In the genomic region with DNA sequence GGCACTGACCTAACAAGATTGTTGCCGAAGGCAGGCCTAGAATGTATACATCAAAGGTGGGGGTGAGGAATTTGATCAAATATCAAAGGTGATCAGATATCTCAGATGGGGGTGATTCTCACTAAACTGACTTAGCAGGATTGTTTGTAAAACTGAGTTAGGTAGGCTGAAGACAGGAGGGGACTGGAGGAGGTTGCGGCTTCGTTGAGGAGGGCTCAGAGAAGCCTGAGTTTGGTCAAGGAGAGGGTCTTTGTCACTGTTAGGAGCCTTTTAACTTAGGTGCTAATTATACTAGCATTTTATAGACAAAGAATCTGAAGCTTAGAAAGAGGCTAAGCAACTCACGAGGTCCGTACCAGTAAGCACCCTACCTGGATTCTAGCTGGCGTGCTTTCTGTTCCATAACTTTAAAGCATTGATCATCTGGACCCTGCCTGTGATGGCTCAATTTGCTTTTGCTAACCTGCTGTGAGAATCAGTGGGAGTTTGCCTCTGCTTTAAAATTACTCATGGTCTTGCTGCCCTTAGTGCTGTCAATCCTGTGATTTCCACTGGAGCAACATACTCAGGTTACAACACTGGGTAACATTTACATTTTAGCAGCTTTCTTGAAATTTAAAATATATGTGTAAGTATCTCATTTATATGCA, we compare ENCODE assay signal across 23 cellular contexts. TPM values are rescaled to one million over a fixed set of nuclear protein-coding genes. Genes with fewer than 3 reads are reported as not detected.
DNase-seq lines count a peak whose midpoint lies in the region; ATAC-seq and TF ChIP-seq lines count a peak whose summit lies in the region.
"Had no signal": no experiment of that assay in that cellular context is flagged by ENCODE, and none has a peak within 500 bp of the region (broad histone marks: within the 10 kb centered on the region; RNA-seq: fewer than 3 reads in every experiment).

No MANE protein-coding gene starts in this region.

- H3K4me2 ChIP-seq in SK-N-SH = no peak overlapping the region

- H3K9me3 ChIP-seq in SK-N-SH (no peaks in the 10 kb centered on the region), endodermal cell (ENCODE audit: control insufficient read depth, low read length) (no peaks in the 10 kb centered on the region), Peyer's patch (no peaks in the 10 kb centered on the region)
- H3K9me3 ChIP-seq: left lung, sigmoid colon, stomach, tibial nerve had no signal

- no peaks in the 10 kb centered on the region for H3K27me3 ChIP-seq in SK-N-SH (ENCODE audit: insufficient read depth)
- no peaks in the 10 kb centered on the region for H3K27me3 ChIP-seq in endodermal cell (ENCODE audit: control insufficient read depth, insufficient read depth, low read length, poor library complexity, severe bottlenecking)
- no peaks in the 10 kb centered on the region for H3K27me3 ChIP-seq in Peyer's patch
- H3K27me3 ChIP-seq: dorsolateral prefrontal cortex, left lung, sigmoid colon, stomach, tibial nerve had no signal

- H3K4me3 ChIP-seq in SK-N-SH (ENCODE audit: low read depth in 2 of 2, low read length in 1 of 2) (no peak overlapping the region), endodermal cell (ENCODE audit: low read length) (no peak overlapping the region), Peyer's patch (no peak overlapping the region)
- H3K4me3 ChIP-seq: dorsolateral prefrontal cortex, left lung, sigmoid colon, stomach, tibial nerve had no signal

- H3K27ac ChIP-seq in SK-N-SH (ENCODE audit: low read depth in 2 of 2, low read length in 1 of 2) (no peak overlapping the region), endodermal cell (ENCODE audit: low read depth, low read length) (no peak overlapping the region), Peyer's patch (no peak overlapping the region)
- H3K27ac ChIP-seq: dorsolateral prefrontal cortex, epithelial cell of prostate, left lung, sigmoid colon, stomach, tibial nerve had no signal

- H3F3A ChIP-seq in SK-N-SH (replicated peaks; ENCODE audit: insufficient read depth) = no peaks in the 10 kb centered on the region

- H3K36me3 ChIP-seq in SK-N-SH (replicated peaks in 1 of 2; ENCODE audit: control insufficient read depth in 1 of 2, insufficient read depth in 2 of 2, low read length in 1 of 2) (no peaks in the 10 kb centered on the region), endodermal cell (ENCODE audit: control insufficient read depth, insufficient read depth, low read length) (no peaks in the 10 kb centered on the region), Peyer's patch (no peaks in the 10 kb centered on the region)
- H3K36me3 ChIP-seq: left lung, sigmoid colon, stomach, tibial nerve had no signal

- DNase-seq in SK-N-SH (no peak), NCI-H2227 (lab: John Stamatoyannopoulos, UW; ENCODE audit: unreplicated experiment) (peak; percentile 24), endodermal cell (no peak), omental fat pad (ENCODE audit: low spot score) (no peak), Peyer's patch (no peak), NOMO-1 treated with DMSO at 0.1 percent for 48 hours (lab: John Stamatoyannopoulos, UW; ENCODE audit: unreplicated experiment) (no peak)
- DNase-seq in stimulated activated CD4-positive, alpha-beta T cell treated with anti-CD3 and anti-CD28 coated beads, Interleukin-4, amount 100 ng/mL, for 24 hours = no peak
- DNase-seq: activated CD4-positive, alpha-beta memory T cell treated with anti-CD3 and anti-CD28 coated beads, Interleukin-2, amount 10 ng/mL, durations not matched to agents 7 days and 5 days; activated naive CD8-positive, alpha-beta T cell treated with anti-CD3 and anti-CD28 coated beads for 36 hours; CD4-positive, alpha-beta memory T cell; dorsolateral prefrontal cortex; GDM1; KBM-7; left lung; NCI-H187; sigmoid colon; stomach; T-cell had no signal

- no peaks in the 10 kb centered on the region for H3K9me2 ChIP-seq in SK-N-SH

- no peak for TF ChIP-seq CTCF in SK-N-SH (IDR thresholded peaks at IDR 0.05)
- TF ChIP-seq CTCF in endodermal cell (conservative IDR thresholded peaks at IDR 0.05) = no peak
- TF ChIP-seq CTCF in omental fat pad (IDR thresholded peaks at IDR 0.05) = no peak
- no peak for TF ChIP-seq CTCF in Peyer's patch (IDR thresholded peaks at IDR 0.05)

- CTCF ChIA-PET in SK-N-SH (lab: Yijun Ruan, JAX) = interaction anchor here (0.8 kb wide), 1 partner anchor 14 kb away, joined by 3 read pairs; no protein-coding TSS in a partner anchor

- no peaks in the 10 kb centered on the region for H3K9me3 Mint-ChIP-seq in endodermal cell
- H3K9me3 Mint-ChIP-seq: activated CD4-positive, alpha-beta memory T cell treated with anti-CD3 and anti-CD28 coated beads, Interleukin-2, amount 10 ng/mL, durations not matched to agents 7 days and 5 days; activated naive CD8-positive, alpha-beta T cell treated with anti-CD3 and anti-CD28 coated beads for 36 hours; central memory CD8-positive, alpha-beta T cell; nephron; T-cell had no signal

- H3K27me3 Mint-ChIP-seq in endodermal cell (ENCODE audit: insufficient read depth) = no peaks in the 10 kb centered on the region
- H3K27me3 Mint-ChIP-seq: activated naive CD8-positive, alpha-beta T cell treated with anti-CD3 and anti-CD28 coated beads for 36 hours; central memory CD8-positive, alpha-beta T cell had no signal

- POLR2A ChIA-PET in SK-N-SH (lab: Yijun Ruan, JAX) = no interaction called here

- H2AFZ ChIP-seq in SK-N-SH (ENCODE audit: low read depth) = no peak overlapping the region

- 97% methylated on average over 6 of the region's 6 CpGs for WGBS in SK-N-SH (ENCODE audit: low lambda C conversion rate)
- 40 to 41% methylated on average over 4 to 6 of the region's 6 CpGs for WGBS in endodermal cell (ENCODE audit: insufficient coverage in 1 of 2, insufficient read length in 1 of 2), 2 experiments

- no peak for TF ChIP-seq EP300 in SK-N-SH (IDR thresholded peaks at IDR 0.05; ENCODE audit: borderline replicate concordance in 1 of 2, low read depth in 1 of 2, low read length in 1 of 2)

- H3K4me1 ChIP-seq in SK-N-SH (ENCODE audit: control insufficient read depth in 1 of 2, insufficient read depth in 2 of 2, low read depth in 1 of 2, low read length in 1 of 2) (peaks cover 0 to 5% of the 10 kb centered on the region in 2 experiments; a peak in 1 of 4 replicates), endodermal cell (ENCODE audit: control insufficient read depth, insufficient read depth, low read length) (peaks cover 16% of the 10 kb centered on the region), Peyer's patch (no peaks in the 10 kb centered on the region)

- H3K9ac ChIP-seq in SK-N-SH (no peak overlapping the region), endodermal cell (ENCODE audit: extremely low read depth, low read length, poor library complexity, severe bottlenecking) (no peak overlapping the region)

- H3K36me3 Mint-ChIP-seq in endodermal cell (ENCODE audit: low read depth) = no peaks in the 10 kb centered on the region
- H3K36me3 Mint-ChIP-seq: activated naive CD8-positive, alpha-beta T cell treated with anti-CD3 and anti-CD28 coated beads for 36 hours; CD4-positive, alpha-beta memory T cell; T-cell had no signal

- H3K4me1 Mint-ChIP-seq in endodermal cell = peaks cover 46% of the 10 kb centered on the region
- H3K4me1 Mint-ChIP-seq: activated CD4-positive, alpha-beta memory T cell treated with anti-CD3 and anti-CD28 coated beads, Interleukin-2, amount 10 ng/mL, durations not matched to agents 7 days and 5 days; activated naive CD8-positive, alpha-beta T cell treated with anti-CD3 and anti-CD28 coated beads for 36 hours; central memory CD8-positive, alpha-beta T cell; T-cell had no signal

- TF ChIP-seq POLR2A in Peyer's patch (IDR thresholded peaks at IDR 0.05) = no peak

- peaks cover 93% of the 10 kb centered on the region for H3K79me2 ChIP-seq in SK-N-SH (ENCODE audit: insufficient read depth)

- peaks cover 30% of the 10 kb centered on the region for H4K20me1 ChIP-seq in SK-N-SH (ENCODE audit: insufficient read depth)

- TF ChIP-seq RAD21 in SK-N-SH (IDR thresholded peaks at IDR 0.05; ENCODE audit: low read length) = no peak

- ATAC-seq in SK-N-SH treated with all-trans-retinoic acid at 6 μM for 48 hours (peak; percentile 44; the same call in 1 of the 3 replicates), omental fat pad (ENCODE audit: low FRiP score) (peak; percentile 68)
- ATAC-seq: left lung, T-cell had no signal

- H3K4me3 Mint-ChIP-seq in endodermal cell = no peak overlapping the region
- H3K4me3 Mint-ChIP-seq: activated CD4-positive, alpha-beta memory T cell treated with anti-CD3 and anti-CD28 coated beads, Interleukin-2, amount 10 ng/mL, durations not matched to agents 7 days and 5 days; activated naive CD8-positive, alpha-beta T cell treated with anti-CD3 and anti-CD28 coated beads for 36 hours; CD4-positive, alpha-beta memory T cell; central memory CD8-positive, alpha-beta T cell; nephron; T-cell had no signal

- H3K27ac Mint-ChIP-seq in endodermal cell = peak overlapping the region; percentile 15
- H3K27ac Mint-ChIP-seq: activated CD4-positive, alpha-beta memory T cell treated with anti-CD3 and anti-CD28 coated beads, Interleukin-2, amount 10 ng/mL, durations not matched to agents 7 days and 5 days; activated naive CD8-positive, alpha-beta T cell treated with anti-CD3 and anti-CD28 coated beads for 36 hours; CD4-positive, alpha-beta memory T cell; T-cell had no signal

TF ChIP-seq in SK-N-SH treated with all-trans-retinoic acid at 6 μM for 48 hours, 23 proteins besides CTCF, POLR2A, EP300 and RAD21 (continues in another document):
- no peak for TF ChIP-seq CSDC2 (CRISPR knock-in tag; IDR thresholded peaks at IDR 0.05)

TF ChIP-seq in SK-N-SH, 30 proteins besides CTCF, POLR2A, EP300 and RAD21 (continues in another document):
- TF ChIP-seq FOSL2 (IDR thresholded peaks at IDR 0.05; ENCODE audit: borderline replicate concordance, low read depth) (no peak), YY1 (IDR thresholded peaks at IDR 0.05; ENCODE audit: low read depth) (no peak)

RNA-seq across cellular contexts. Expression of gene ITSN1, which starts 49.8 kb away (rescaled TPM):
- polyA plus RNA-seq in SK-N-SH (2012; rRNA removed) = 27.8 and 31.3 TPM in 2 replicates
- 23.7 and 30.2 TPM in 2 replicates for polyA plus RNA-seq in SK-N-SH (2012; cell fraction: cytosol; rRNA removed)
- polyA plus RNA-seq in SK-N-SH (2012; cell fraction: nucleus; rRNA removed) = 53.2 and 78.1 TPM in 2 replicates
- total RNA-seq in endodermal cell (100 to 1,000 TPM in 1 of 2 donors, 10 to 100 TPM in 1; 89.6 to 104 TPM), omental fat pad (100 to 1,000 TPM in 3 of 4 donors, 10 to 100 TPM in 1; 71.4 to 248 (median 151) TPM), Peyer's patch (10 to 100 TPM; 41.0 to 56.9 (median 49.5) TPM)
- 65.1 TPM for polyA plus RNA-seq in endodermal cell (2013, experiment 1 of 2)
- polyA plus RNA-seq in endodermal cell (2013, experiment 2 of 2) = 69.4 TPM

RNA-seq across cellular contexts. Expression of gene CRYZL1, which starts 50.5 kb away (rescaled TPM):
- polyA plus RNA-seq in SK-N-SH (2012; rRNA removed) = 26.3 and 45.9 TPM in 2 replicates
- 32.3 and 37.1 TPM in 2 replicates for polyA plus RNA-seq in SK-N-SH (2012; cell fraction: cytosol; rRNA removed)
- polyA plus RNA-seq in SK-N-SH (2012; cell fraction: nucleus; rRNA removed) = 52.6 and 97.9 TPM in 2 replicates
- total RNA-seq in endodermal cell (10 to 100 TPM; 33.8 to 51.0 TPM), omental fat pad (10 to 100 TPM; 24.1 to 57.8 (median 28.3) TPM), Peyer's patch (100 to 1,000 TPM in 1 of 4 donors, 10 to 100 TPM in 3; 30.8 to 172 (median 48.5) TPM)
- 71.7 TPM for polyA plus RNA-seq in endodermal cell (2013, experiment 1 of 2)
- polyA plus RNA-seq in endodermal cell (2013, experiment 2 of 2) = 58.8 TPM
